ENCODE assay signal across 1 cellular context in genomic region chr12:123633379-123634141, GRCh38.
TF ChIP-seq lines count a peak whose summit lies in the region.

Gene EIF2B1 (minus strand): TSS chr12:123633686. CDS start chr12:123633557, 129 bp downstream.
Gene GTF2H3 (plus strand): TSS chr12:123633829. CDS start chr12:123633860, 31 bp downstream.

TF ChIP-seq in GM12878, 131 proteins besides CTCF, POLR2A, EP300 and RAD21 (continued from another document):
- TF ChIP-seq MEF2B (IDR thresholded peaks at IDR 0.05; ENCODE audit: partially characterized antibody, poor library complexity, severe bottlenecking) (peak; percentile 87), IKZF1 (conservative IDR thresholded peaks at IDR 0.05) (peak; percentile 98), EGR1 (IDR thresholded peaks at IDR 0.05; ENCODE audit: borderline replicate concordance in 1 of 2, low read depth in 2 of 2, low read length in 2 of 2) (peak; percentile 65 to 91), E2F8 (IDR thresholded peaks at IDR 0.05; ENCODE audit: low read depth, partially characterized antibody) (peak; percentile 95), YBX1 (IDR thresholded peaks at IDR 0.05) (no peak), EED (IDR thresholded peaks at IDR 0.05; ENCODE audit: low read depth) (no peak), RCOR1 (conservative IDR thresholded peaks at IDR 0.05; ENCODE audit: low read depth, low read length) (no peak)
